Comparison of ENCODE assay signal across 19 cellular contexts in genomic region chr10:112583236-112583919, GRCh38.
DNase-seq lines count a peak whose midpoint lies in the region; ATAC-seq, FAIRE-seq and TF ChIP-seq lines count a peak whose summit lies in the region.
"Had no signal": no experiment of that assay in that cellular context is flagged by ENCODE, and none has a peak within 500 bp of the region (broad histone marks: within the 10 kb centered on the region; RNA-seq: fewer than 3 reads in every experiment).

No MANE protein-coding gene starts in this region.

- no peak for TF ChIP-seq POLR2A in A549 (IDR thresholded peaks at IDR 0.05; ENCODE audit: low read length)

- no peak for TF ChIP-seq RAD21 in A549 (conservative IDR thresholded peaks at IDR 0.05 in 1 of 2, IDR thresholded peaks at IDR 0.05 in 1 of 2)

- TF ChIP-seq CTCF in A549 (IDR thresholded peaks at IDR 0.05): no peak

- POLR2A ChIA-PET in A549 (lab: Yijun Ruan, JAX): no interaction called here

- DNase-seq in A549 (ENCODE audit: low read depth in 1 of 2, low spot score in 1 of 2) (no peak), HAP-1 (ENCODE audit: low spot score in 2 of 2) (peak; percentile 81 to 98), SK-MEL-5 (ENCODE audit: low read depth, low spot score) (peak; percentile 95), globus pallidus (ENCODE audit: low spot score) (peak; percentile 28), MV-4-11 (lab: John Stamatoyannopoulos, UW) (no peak), NCI-H345 (lab: John Stamatoyannopoulos, UW) (no peak)
- DNase-seq in activated T-cell treated with anti-CD3 and anti-CD28 coated beads, Interleukin-2, amount 50 U/mL, for 24 hours: no peak
- DNase-seq: Caco-2, DMS153, KG1, NCI-H1436 treated with DMSO at 0.1 percent for 48 hours, NCI-H226, PC-9, T-cell had no signal

- H3K27me3 Mint-ChIP-seq in activated T-cell treated with anti-CD3 and anti-CD28 coated beads, Interleukin-2, amount 50 U/mL, for 24 hours: no peaks in the 10 kb centered on the region
- H3K27me3 Mint-ChIP-seq: T-cell had no signal

- no peak overlapping the region for H3K4me3 Mint-ChIP-seq in activated T-cell treated with anti-CD3 and anti-CD28 coated beads, Interleukin-2, amount 50 U/mL, for 24 hours
- H3K4me3 Mint-ChIP-seq: T-cell had no signal

- no peaks in the 10 kb centered on the region for H3K4me1 Mint-ChIP-seq in activated T-cell treated with anti-CD3 and anti-CD28 coated beads, Interleukin-2, amount 50 U/mL, for 24 hours (ENCODE audit: low read depth)
- H3K4me1 Mint-ChIP-seq: T-cell had no signal

- 92% methylated on average over 9 of the region's 9 CpGs for WGBS in A549 (ENCODE audit: missing lambda C conversion rate)

- H3K27ac ChIP-seq in A549: peak overlapping the region; percentile 18 to 69; a peak in 3 of 6 replicates
- H3K27ac ChIP-seq: C4-2B, PC-9, SJCRH30 had no signal

- H3K36me3 Mint-ChIP-seq in activated T-cell treated with anti-CD3 and anti-CD28 coated beads, Interleukin-2, amount 50 U/mL, for 24 hours (ENCODE audit: low read depth): peaks cover 51% of the 10 kb centered on the region

- H3K4me3 ChIP-seq in A549: no peak overlapping the region
- no peak overlapping the region for H3K4me3 ChIP-seq in HAP-1
- H3K4me3 ChIP-seq: PC-9, SJCRH30 had no signal

- ATAC-seq in A549 (no peak), GM18502 (IDR thresholded peaks at IDR 0.05; ENCODE audit: poor library complexity, unreplicated experiment) (no peak)
- ATAC-seq: T-cell had no signal

- CTCF ChIA-PET in A549 (lab: Yijun Ruan, JAX): interaction anchor here (1.9 to 2.7 kb wide), 2 partner anchors 18 to 802 kb away, joined by 6 to 7 read pairs; no protein-coding TSS in a partner anchor

- H3K9me3 Mint-ChIP-seq in activated T-cell treated with anti-CD3 and anti-CD28 coated beads, Interleukin-2, amount 50 U/mL, for 24 hours: no peaks in the 10 kb centered on the region
- H3K9me3 Mint-ChIP-seq: T-cell had no signal

- no peak for FAIRE-seq in A549 (lab: Jason Lieb, UNC)
- FAIRE-seq: GM12892, GM19239 had no signal

- no peak overlapping the region for H3K27ac Mint-ChIP-seq in activated T-cell treated with anti-CD3 and anti-CD28 coated beads, Interleukin-2, amount 50 U/mL, for 24 hours
- H3K27ac Mint-ChIP-seq: T-cell had no signal

- no peaks in the 10 kb centered on the region for H3K27me3 ChIP-seq in HAP-1 (ENCODE audit: low read depth)
- H3K27me3 ChIP-seq: SJCRH30 had no signal

- no peak overlapping the region for H3K4me2 ChIP-seq in A549
- H3K4me2 ChIP-seq: PC-9 had no signal

- in situ Hi-C loops in HAP-1 (cut with MboI; ENCODE audit: low sequenced_read_pairs) (no loop called here), SK-MEL-5 (cut with HindIII; ENCODE audit: low pct_unique_long_range_greater_than_20kb, low sequenced_read_pairs) (no loop called here)

- no peaks in the 10 kb centered on the region for H3K9me3 ChIP-seq in A549
- no peaks in the 10 kb centered on the region for H3K9me3 ChIP-seq in HAP-1
- H3K9me3 ChIP-seq: Caco-2, SJCRH30 had no signal

- no peaks in the 10 kb centered on the region for H3K36me3 ChIP-seq in HAP-1 (replicated peaks)
- H3K36me3 ChIP-seq: SJCRH30 had no signal

- no peak for TF ChIP-seq EP300 in A549 (IDR thresholded peaks at IDR 0.05)

- H3K4me1 ChIP-seq in A549 (peaks cover 43% of the 10 kb centered on the region), HAP-1 (peaks cover 58% of the 10 kb centered on the region)

TF ChIP-seq in A549, 52 proteins besides CTCF, POLR2A, EP300 and RAD21:
- TF ChIP-seq PHF8 (IDR thresholded peaks at IDR 0.05; ENCODE audit: borderline replicate concordance, low read depth) (no peak), CEBPB (IDR thresholded peaks at IDR 0.05) (no peak), NR3C1 (IDR thresholded peaks at IDR 0.05) (no peak)

Comparison
In these comparisons a context has a peak if more than half of its experiments do, and no peak if none do; other contexts are left out.
1. DNase-seq: peak in HAP-1 (2 of 2), SK-MEL-5 (single experiment) and globus pallidus (single experiment); none in A549 (0 of 2), MV-4-11 (single experiment), NCI-H345 (single experiment) and activated T-cell treated with anti-CD3 and anti-CD28 coated beads, Interleukin-2, amount 50 U/mL, for 24 hours (single experiment).